ENCODE assay signal across 11 cellular contexts in genomic region chr11:73578786-73579185, GRCh38. TPM values are rescaled to one million over a fixed set of nuclear protein-coding genes. Genes with fewer than 3 reads are reported as not detected.
DNase-seq lines count a peak whose midpoint lies in the region; ATAC-seq and TF ChIP-seq lines count a peak whose summit lies in the region.
"Had no signal": no experiment of that assay in that cellular context is flagged by ENCODE, and none has a peak within 500 bp of the region (broad histone marks: within the 10 kb centered on the region; RNA-seq: fewer than 3 reads in every experiment).

No MANE protein-coding gene starts in this region.

- H3K27ac ChIP-seq in coronary artery = no peak overlapping the region
- H3K27ac ChIP-seq: BLaER1 had no signal

- POLR2A ChIA-PET in activated CD8-positive, alpha-beta T cell treated with anti-CD3 and anti-CD28 coated beads for 36 hours (lab: Charles Lee) = interaction anchor here (1.0 to 1.2 kb wide), 2 partner anchors 191 to 200 kb away, joined by 3 read pairs; no protein-coding TSS in a partner anchor

- no peak overlapping the region for H3K4me3 Mint-ChIP-seq in activated T-cell treated with anti-CD3 and anti-CD28 coated beads, Interleukin-2, amount 50 U/mL, for 4 hours
- no peak overlapping the region for H3K4me3 Mint-ChIP-seq in activated CD8-positive, alpha-beta T cell treated with anti-CD3 and anti-CD28 coated beads for 36 hours
- no peak overlapping the region for H3K4me3 Mint-ChIP-seq in osteocyte (ENCODE audit: unreplicated experiment)

- intact Hi-C loops in activated CD8-positive, alpha-beta T cell treated with anti-CD3 and anti-CD28 coated beads for 36 hours (cut with micrococcal nuclease) = no loop called here

- H3K27me3 Mint-ChIP-seq in activated T-cell treated with anti-CD3 and anti-CD28 coated beads, Interleukin-2, amount 50 U/mL, for 4 hours (ENCODE audit: low read depth) = no peaks in the 10 kb centered on the region
- H3K27me3 Mint-ChIP-seq in activated CD8-positive, alpha-beta T cell treated with anti-CD3 and anti-CD28 coated beads for 36 hours = no peaks in the 10 kb centered on the region
- H3K27me3 Mint-ChIP-seq in osteocyte (ENCODE audit: unreplicated experiment) = no peaks in the 10 kb centered on the region

- H3K36me3 Mint-ChIP-seq in activated T-cell treated with anti-CD3 and anti-CD28 coated beads, Interleukin-2, amount 50 U/mL, for 4 hours (ENCODE audit: insufficient read depth) = peaks cover 19% of the 10 kb centered on the region
- peaks cover 5% of the 10 kb centered on the region for H3K36me3 Mint-ChIP-seq in activated CD8-positive, alpha-beta T cell treated with anti-CD3 and anti-CD28 coated beads for 36 hours (ENCODE audit: low read depth)
- peaks cover 2% of the 10 kb centered on the region for H3K36me3 Mint-ChIP-seq in osteocyte (ENCODE audit: unreplicated experiment)

- ATAC-seq in activated T-cell treated with anti-CD3 and anti-CD28 coated beads, Interleukin-2, amount 50 U/mL, for 4 hours = peak; percentile 66 to 79
- peak; percentile 74 for ATAC-seq in activated CD8-positive, alpha-beta T cell treated with anti-CD3 and anti-CD28 coated beads for 36 hours
- ATAC-seq in GM19452 (IDR thresholded peaks at IDR 0.05; ENCODE audit: unreplicated experiment) (no peak), GM18511 (IDR thresholded peaks at IDR 0.05; ENCODE audit: unreplicated experiment) (no peak)
- ATAC-seq: gastroesophageal sphincter had no signal

- CTCF ChIA-PET in activated CD8-positive, alpha-beta T cell treated with anti-CD3 and anti-CD28 coated beads for 36 hours (lab: Charles Lee) = interaction anchor here (1.2 to 2.2 kb wide), 4 partner anchors 30 to 228 kb away, joined by 3 to 7 read pairs (median 6); no protein-coding TSS in a partner anchor

- peaks cover 11% of the 10 kb centered on the region for H3K4me1 Mint-ChIP-seq in activated T-cell treated with anti-CD3 and anti-CD28 coated beads, Interleukin-2, amount 50 U/mL, for 4 hours (ENCODE audit: low read depth)
- H3K4me1 Mint-ChIP-seq in activated CD8-positive, alpha-beta T cell treated with anti-CD3 and anti-CD28 coated beads for 36 hours (ENCODE audit: low read depth) = peaks cover 29% of the 10 kb centered on the region
- H3K4me1 Mint-ChIP-seq in osteocyte (ENCODE audit: unreplicated experiment) = peaks cover 30% of the 10 kb centered on the region

- no peak for TF ChIP-seq CTCF in activated CD8-positive, alpha-beta T cell treated with anti-CD3 and anti-CD28 coated beads for 36 hours (IDR thresholded peaks at IDR 0.05)
- TF ChIP-seq CTCF in osteocyte (IDR thresholded peaks at IDR 0.05) (no peak), coronary artery (IDR thresholded peaks at IDR 0.05) (no peak)

- H3K27ac Mint-ChIP-seq in activated CD8-positive, alpha-beta T cell treated with anti-CD3 and anti-CD28 coated beads for 36 hours = no peak overlapping the region
- peak overlapping the region; percentile 65 for H3K27ac Mint-ChIP-seq in osteocyte (ENCODE audit: unreplicated experiment)

- H3K9me3 Mint-ChIP-seq in activated T-cell treated with anti-CD3 and anti-CD28 coated beads, Interleukin-2, amount 50 U/mL, for 4 hours = no peaks in the 10 kb centered on the region
- no peaks in the 10 kb centered on the region for H3K9me3 Mint-ChIP-seq in activated CD8-positive, alpha-beta T cell treated with anti-CD3 and anti-CD28 coated beads for 36 hours
- no peaks in the 10 kb centered on the region for H3K9me3 Mint-ChIP-seq in osteocyte (ENCODE audit: unreplicated experiment)

- no peak overlapping the region for H3K4me3 ChIP-seq in coronary artery
- H3K4me3 ChIP-seq: BLaER1, gastroesophageal sphincter had no signal

- no peak for DNase-seq in activated T-cell treated with anti-CD3 and anti-CD28 coated beads, Interleukin-2, amount 50 U/mL, for 4 hours
- no peak for DNase-seq in activated T-cell treated with anti-CD3 and anti-CD28 coated beads, Interleukin-2, amount 50 U/mL, for 48 hours
- DNase-seq in Kasumi-1 (lab: John Stamatoyannopoulos, UW) (peak; percentile 7 to 56), osteocyte (ENCODE audit: extremely low spot score, unreplicated experiment) (no peak), coronary artery (ENCODE audit: low spot score) (no peak)
- peak; percentile 7 for DNase-seq in activated CD8-positive, alpha-beta T cell treated with anti-CD3 and anti-CD28 coated beads for 36 hours
- DNase-seq: NCI-H1417 had no signal

RNA-seq across cellular contexts. Expression of gene FAM168A, which starts 19.1 kb away (rescaled TPM):
- total RNA-seq in activated T-cell treated with anti-CD3 and anti-CD28 coated beads, Interleukin-2, amount 50 U/mL, for 4 hours = 1 to 10 TPM; 7.2 to 8.7 (median 8.3) TPM
- total RNA-seq in activated CD8-positive, alpha-beta T cell treated with anti-CD3 and anti-CD28 coated beads for 36 hours = 10 to 100 TPM; 13.0 to 14.2 TPM
- total RNA-seq in osteocyte = 52.2 and 53.1 TPM in 2 replicates

Comparison
In these comparisons a context has a peak if more than half of its experiments do, and no peak if none do; other contexts are left out.
1. ATAC-seq: peak in activated T-cell treated with anti-CD3 and anti-CD28 coated beads, Interleukin-2, amount 50 U/mL, for 4 hours (2 of 2) and activated CD8-positive, alpha-beta T cell treated with anti-CD3 and anti-CD28 coated beads for 36 hours (single experiment); none in GM19452 (single experiment) and GM18511 (single experiment).
2. DNase-seq: peak in Kasumi-1 (2 of 2) and activated CD8-positive, alpha-beta T cell treated with anti-CD3 and anti-CD28 coated beads for 36 hours (single experiment); none in activated T-cell treated with anti-CD3 and anti-CD28 coated beads, Interleukin-2, amount 50 U/mL, for 4 hours (single experiment), activated T-cell treated with anti-CD3 and anti-CD28 coated beads, Interleukin-2, amount 50 U/mL, for 48 hours (0 of 2), osteocyte (single experiment) and coronary artery (single experiment).